In genomic region chr11:12667646-12668045, GRCh38 we compare ENCODE assay signal across 20 cellular contexts.
"Had no signal": no experiment of that assay in that cellular context is flagged by ENCODE, and none has a peak within 500 bp of the region (broad histone marks: within the 10 kb centered on the region; RNA-seq: fewer than 3 reads in every experiment).

No MANE protein-coding gene starts in this region.

- H3K27me3 ChIP-seq: ovary, right atrium auricular region, right lobe of liver, stomach, testis, upper lobe of right lung had no signal

- H3K9me3 ChIP-seq: left lung, lower lobe of right lung, ovary, right atrium auricular region, right lobe of liver, stomach, testis, thyroid gland, upper lobe of right lung had no signal

- H3K4me3 ChIP-seq: left lung, lower lobe of right lung, ovary, right atrium auricular region, right lobe of liver, smooth muscle cell, stomach, testis, thyroid gland, upper lobe of right lung had no signal

- H3K4me1 ChIP-seq: left lung, lower lobe of right lung, right atrium auricular region, right lobe of liver, stomach, testis, thyroid gland, upper lobe of right lung had no signal

- H3K36me3 ChIP-seq: left lung, lower lobe of right lung, ovary, right atrium auricular region, right lobe of liver, stomach, thyroid gland, upper lobe of right lung had no signal

- DNase-seq: hippocampal formation; kidney glomerular epithelial cell; left cardiac atrium; left lung; lower lobe of right lung; mesenchymal stem cell; naive B cell; ovary; right lobe of liver; stimulated activated CD4-positive, alpha-beta T cell treated with anti-CD3 and anti-CD28 coated beads, Interleukin-1b, Interleukin-23, amount 100 ng/mL, for 48 hours; stimulated activated CD4-positive, alpha-beta T cell treated with anti-CD3 and anti-CD28 coated beads, Interleukin-2, amount 100 ng/mL, for 48 hours; stimulated activated CD4-positive, alpha-beta T cell treated with anti-CD3 and anti-CD28 coated beads, Interleukin-4, amount 100 ng/mL, for 4 hours; stimulated activated CD8-positive, alpha-beta memory T cell treated with anti-CD3 and anti-CD28 coated beads, Interleukin-4, amount 100 ng/mL, for 48 hours; stimulated activated naive CD8-positive, alpha-beta T cell treated with anti-CD3 and anti-CD28 coated beads, Interleukin-15, Interleukin-2, amounts not matched to agents 100 U/mL and 50 U/mL, for 24 hours; stomach; testis; thyroid gland; upper lobe of right lung had no signal

- H3K27ac ChIP-seq: left lung, lower lobe of right lung, ovary, right atrium auricular region, right lobe of liver, stomach, testis, thyroid gland, upper lobe of right lung had no signal
